Comparison of ENCODE assay signal across 31 cellular contexts in the genomic region with DNA sequence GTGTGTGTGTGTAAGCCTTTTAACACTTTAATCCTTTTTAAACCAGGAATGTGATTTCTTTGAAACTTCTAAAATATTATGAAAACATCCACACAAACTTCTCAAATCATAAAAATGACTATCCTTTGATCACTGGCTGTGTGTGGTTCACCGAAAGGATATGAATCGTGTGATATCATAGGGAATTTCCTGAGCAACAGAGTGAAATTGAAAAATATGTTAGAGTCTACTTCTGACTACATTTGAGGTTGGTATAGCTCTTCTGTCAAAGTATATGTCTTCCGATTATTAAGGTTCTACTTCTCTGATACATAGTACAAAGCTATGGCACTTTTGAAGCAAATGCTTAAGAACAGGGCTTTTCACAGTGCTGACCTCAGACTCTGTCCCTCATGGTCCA. TPM values are rescaled to one million over a fixed set of nuclear protein-coding genes. Genes with fewer than 3 reads are reported as not detected.
A peak's percentile ranks its signal among the peaks of the same experiment; 100 is the strongest.
DNase-seq lines count a peak whose midpoint lies in the region; ATAC-seq, FAIRE-seq and TF ChIP-seq lines count a peak whose summit lies in the region.
"Had no signal": no experiment of that assay in that cellular context is flagged by ENCODE, and none has a peak within 500 bp of the region (broad histone marks: within the 10 kb centered on the region; RNA-seq: fewer than 3 reads in every experiment).

No MANE protein-coding gene starts in this region.

- intact Hi-C loops in HepG2 (cut with micrococcal nuclease; ENCODE audit: unreplicated experiment), result no loop called here

- no peak for TF ChIP-seq RAD21 in HepG2 (CRISPR knock-in tag; IDR thresholded peaks at IDR 0.05)
- no peak for TF ChIP-seq RAD21 in SK-N-SH (IDR thresholded peaks at IDR 0.05; ENCODE audit: low read length)

- no peak for TF ChIP-seq EP300 in HepG2 (IDR thresholded peaks at IDR 0.05; ENCODE audit: low read depth in 2 of 2, low read length in 2 of 2)
- no peak for TF ChIP-seq EP300 in HepG2 (CRISPR knock-in tag; IDR thresholded peaks at IDR 0.05; ENCODE audit: borderline replicate concordance)
- no peak for TF ChIP-seq EP300 in SK-N-SH (IDR thresholded peaks at IDR 0.05; ENCODE audit: borderline replicate concordance in 1 of 2, low read depth in 1 of 2, low read length in 1 of 2)

- H3K27me3 ChIP-seq in HepG2 (ENCODE audit: control insufficient read depth in 1 of 2, insufficient read depth in 2 of 2, low read length in 2 of 2) (no peaks in the 10 kb centered on the region), GM23248 (replicated peaks; ENCODE audit: insufficient read depth) (no peaks in the 10 kb centered on the region), SK-N-SH (ENCODE audit: insufficient read depth) (no peaks in the 10 kb centered on the region)
- H3K27me3 ChIP-seq: adrenal gland; BLaER1 treated with 17β-estradiol and CSF1 and Interleukin-3, amounts not matched to agents 10 nM and 100 nM; body of pancreas; neural progenitor cell; Peyer's patch; testis had no signal

- FAIRE-seq in HepG2 (lab: Jason Lieb, UNC), result no peak
- FAIRE-seq: G401.6, small intestine had no signal

- ATAC-seq in GM18499 (IDR thresholded peaks at IDR 0.05; ENCODE audit: insufficient read depth, unreplicated experiment), result peak; percentile 64
- peak; percentile 59 for ATAC-seq in HG02798 (IDR thresholded peaks at IDR 0.05; ENCODE audit: poor library complexity, unreplicated experiment)
- ATAC-seq in HepG2, result no peak
- ATAC-seq in GM19467 (IDR thresholded peaks at IDR 0.05; ENCODE audit: unreplicated experiment), result no peak
- ATAC-seq: activated CD8-positive, alpha-beta T cell treated with anti-CD3 and anti-CD28 coated beads, Interleukin-2, amount 10 ng/mL, durations not matched to agents 7 days and 5 days; body of pancreas; esophagus mucosa; HCT116; left ventricle myocardium superior had no signal

- 74% methylated on average over 3 of the region's 3 CpGs for WGBS in HepG2 (ENCODE audit: low lambda C conversion rate)
- 94 to 95% methylated on average over 3 of the region's 3 CpGs for WGBS in GM23248 (ENCODE audit: low coverage in 1 of 2, low lambda C conversion rate in 2 of 2, missing lambda C conversion rate in 2 of 2), 2 experiments
- WGBS in SK-N-SH (ENCODE audit: low lambda C conversion rate), result 92% methylated on average over 3 of the region's 3 CpGs

- H4K20me1 ChIP-seq in HepG2 (ENCODE audit: insufficient read depth, low read length), result no peaks in the 10 kb centered on the region
- 0 out of 2 replicates have a peak, but pooled peaks cover 2% of the 10 kb centered on the region for H4K20me1 ChIP-seq in GM23248 (ENCODE audit: insufficient read depth)
- no peaks in the 10 kb centered on the region for H4K20me1 ChIP-seq in SK-N-SH (ENCODE audit: insufficient read depth)
- H4K20me1 ChIP-seq: BLaER1 treated with 17β-estradiol and CSF1 and Interleukin-3, amounts not matched to agents 10 nM and 100 nM had no signal

- H2AFZ ChIP-seq in HepG2 (ENCODE audit: low read length), result no peak overlapping the region
- no peak overlapping the region for H2AFZ ChIP-seq in GM23248
- H2AFZ ChIP-seq in SK-N-SH (ENCODE audit: low read depth), result no peak overlapping the region
- H2AFZ ChIP-seq: neural progenitor cell, parathyroid adenoma had no signal

- H3K27ac ChIP-seq in HepG2 (ENCODE audit: extremely low read length, insufficient read depth, low read length), result no peak overlapping the region
- H3K27ac ChIP-seq in GM23248, result no peak overlapping the region
- H3K27ac ChIP-seq in SK-N-SH (ENCODE audit: low read depth in 2 of 2, low read length in 1 of 2), result no peak overlapping the region
- H3K27ac ChIP-seq: adrenal gland; BLaER1 treated with 17β-estradiol and CSF1 and Interleukin-3, amounts not matched to agents 10 nM and 100 nM; body of pancreas; neural progenitor cell; parathyroid adenoma; Peyer's patch; testis had no signal

- BruUV-seq in HepG2 (replicated peaks; lab: Mats Ljungman, UMichigan), result no TSS peak

- CTCF ChIA-PET in HepG2 (lab: Yijun Ruan, JAX; ENCODE audit: low intra/inter-chr PET ratio, low total read pairs) (no interaction called here), SK-N-SH (lab: Yijun Ruan, JAX) (interaction anchor here (1.0 to 1.4 kb wide), 4 partner anchors 19 to 1583 kb away, joined by 3 to 4 read pairs (median 4); no protein-coding TSS in a partner anchor)

- H3K9me3 ChIP-seq in HepG2 (ENCODE audit: low read length), result no peaks in the 10 kb centered on the region
- no peaks in the 10 kb centered on the region for H3K9me3 ChIP-seq in GM23248 (ENCODE audit: low read depth)
- no peaks in the 10 kb centered on the region for H3K9me3 ChIP-seq in SK-N-SH
- H3K9me3 ChIP-seq: adrenal gland, body of pancreas, Peyer's patch, testis had no signal

- H3F3A ChIP-seq in GM23248 (ENCODE audit: insufficient read depth) (no peaks in the 10 kb centered on the region), SK-N-SH (replicated peaks; ENCODE audit: insufficient read depth) (no peaks in the 10 kb centered on the region)

- TF ChIP-seq POLR2A in HepG2 (IDR thresholded peaks at IDR 0.05; ENCODE audit: insufficient read depth in 1 of 2, low read depth in 2 of 2, low read length in 2 of 2), result no peak

- H3K36me3 ChIP-seq in HepG2 (replicated peaks in 1 of 2; ENCODE audit: control insufficient read depth in 1 of 2, insufficient read depth in 2 of 2, low read length in 2 of 2), result no peaks in the 10 kb centered on the region
- H3K36me3 ChIP-seq in GM23248 (ENCODE audit: low read depth), result no peaks in the 10 kb centered on the region
- H3K36me3 ChIP-seq in SK-N-SH (replicated peaks in 1 of 2; ENCODE audit: control insufficient read depth in 1 of 2, insufficient read depth in 2 of 2, low read length in 1 of 2), result no peaks in the 10 kb centered on the region
- H3K36me3 ChIP-seq: adrenal gland; BLaER1 treated with 17β-estradiol and CSF1 and Interleukin-3, amounts not matched to agents 10 nM and 100 nM; neural progenitor cell; Peyer's patch had no signal

- H3K9ac ChIP-seq in HepG2 (ENCODE audit: insufficient read depth, low read depth, low read length) (no peak overlapping the region), GM23248 (no peak overlapping the region), SK-N-SH (no peak overlapping the region)
- H3K9ac ChIP-seq: BLaER1 treated with 17β-estradiol and CSF1 and Interleukin-3, amounts not matched to agents 10 nM and 100 nM; neural progenitor cell; parathyroid adenoma had no signal

- H3K79me2 ChIP-seq in HepG2 (ENCODE audit: insufficient read depth, low read length) (no peaks in the 10 kb centered on the region), GM23248 (ENCODE audit: insufficient read depth) (no peaks in the 10 kb centered on the region), SK-N-SH (ENCODE audit: insufficient read depth) (no peaks in the 10 kb centered on the region)
- H3K79me2 ChIP-seq: parathyroid adenoma had no signal

- DNase-seq in GM12865 (ENCODE audit: low read depth), result peak; percentile 48
- peak; percentile 42 for DNase-seq in NCI-H226
- no peak for DNase-seq in HepG2 (ENCODE audit: low spot score)
- DNase-seq in GM23248, result no peak
- DNase-seq in SK-N-SH, result no peak
- DNase-seq: activated CD8-positive, alpha-beta T cell treated with anti-CD3 and anti-CD28 coated beads, Interleukin-2, amount 10 ng/mL, durations not matched to agents 7 days and 5 days; activated gamma-delta T cell; adrenal gland; body of pancreas; COR-L47; foreskin fibroblast; islet precursor cell; Karpas-422; left ventricle myocardium superior; NCI-H1436; NCI-H345; NCI-H748 treated with DMSO at 0.1 percent for 48 hours; Peyer's patch; SHP77 treated with DMSO at 0.1 percent for 48 hours; small intestine; stimulated activated naive CD4-positive, alpha-beta T cell treated with Interleukin-2 at 50 U/mL for 16 hours; testis had no signal

- in situ Hi-C loops in HepG2 (cut with HindIII; ENCODE audit: extremely low pct_ligation_motif_present, low pct_unique_long_range_greater_than_20kb), result no loop called here
- in situ Hi-C loops in GM23248 (cut with MboI), result loop anchor here (25.0 kb wide), 1 partner anchor 1601 kb away; no protein-coding TSS in a partner anchor

- TF ChIP-seq CTCF in GM12865 (IDR thresholded peaks at IDR 0.05; ENCODE audit: insufficient read depth, low read depth, low read length, missing control alignments) (no peak), HepG2 (CRISPR knock-in tag; IDR thresholded peaks at IDR 0.05) (no peak), SK-N-SH (IDR thresholded peaks at IDR 0.05) (no peak)

- H3K4me2 ChIP-seq in HepG2 (ENCODE audit: low read depth, low read length), result no peak overlapping the region
- H3K4me2 ChIP-seq in GM23248 (ENCODE audit: unreplicated experiment), result no peak overlapping the region
- no peak overlapping the region for H3K4me2 ChIP-seq in SK-N-SH
- H3K4me2 ChIP-seq: neural progenitor cell had no signal

- H3K4me3 ChIP-seq in GM12865 (ENCODE audit: low read depth, low read length) (no peak overlapping the region), HepG2 (replicated peaks in 1 of 3; ENCODE audit: insufficient read depth in 1 of 3, low read depth in 2 of 3, low read length in 3 of 3) (no peak overlapping the region), GM23248 (no peak overlapping the region), SK-N-SH (ENCODE audit: low read depth in 2 of 2, low read length in 1 of 2) (no peak overlapping the region)
- H3K4me3 ChIP-seq: adrenal gland; BLaER1 treated with 17β-estradiol and CSF1 and Interleukin-3, amounts not matched to agents 10 nM and 100 nM; body of pancreas; neural progenitor cell; Peyer's patch; testis had no signal

- H3K4me1 ChIP-seq in HepG2 (ENCODE audit: insufficient read depth, low read length) (peaks cover 6% of the 10 kb centered on the region), GM23248 (ENCODE audit: insufficient read depth) (no peaks in the 10 kb centered on the region; the same call in 1 of the 2 replicates), SK-N-SH (ENCODE audit: control insufficient read depth in 1 of 2, insufficient read depth in 2 of 2, low read depth in 1 of 2, low read length in 1 of 2) (no peaks in the 10 kb centered on the region)
- H3K4me1 ChIP-seq: adrenal gland, neural progenitor cell, parathyroid adenoma, Peyer's patch, testis had no signal

- H3K9me2 ChIP-seq in GM23248 (ENCODE audit: insufficient read depth), result no peaks in the 10 kb centered on the region
- H3K9me2 ChIP-seq in SK-N-SH, result no peaks in the 10 kb centered on the region; the same call in 1 of the 2 replicates

- POLR2A ChIA-PET in HepG2 (lab: Yijun Ruan, JAX) (no interaction called here), SK-N-SH (lab: Yijun Ruan, JAX) (no interaction called here)

RNA-seq across cellular contexts. Expression of gene RGMB, which starts 40.3 kb away (rescaled TPM):
- 2.3 and 3.8 TPM in 2 replicates for total RNA-seq in HepG2 (2016; rRNA removed; fragmentation: Illumina TruSeq; extraction: Trizol)
- total RNA-seq in HepG2 (2016; cell fraction: cytosol; rRNA removed; fragmentation: Illumina TruSeq; extraction: Trizol; ENCODE audit: low read depth), result 0.71 and 1.1 TPM in 2 replicates
- 2.2 and 3.7 TPM in 2 replicates for total RNA-seq in HepG2 (2016; cell fraction: insoluble cytoplasmic fraction; rRNA removed; fragmentation: Illumina TruSeq; extraction: Trizol)
- total RNA-seq in HepG2 (2016; cell fraction: membrane; rRNA removed; fragmentation: Illumina TruSeq; extraction: Trizol), result 2.7 and 3.1 TPM in 2 replicates
- 9.8 and 10.0 TPM in 2 replicates for total RNA-seq in HepG2 (2016; cell fraction: nucleus; rRNA removed; fragmentation: Illumina TruSeq; extraction: Trizol)
- 3.0 and 3.1 TPM in 2 replicates for polyA plus RNA-seq in HepG2 (2011; rRNA removed)
- polyA plus RNA-seq in HepG2 (2011; cell fraction: cytosol; rRNA removed), result 1.9 and 2.8 TPM in 2 replicates
- 6.0 and 6.6 TPM in 2 replicates for polyA plus RNA-seq in HepG2 (2011; cell fraction: nucleus; rRNA removed)
- polyA plus RNA-seq in HepG2 (2012), result 2.8 and 3.5 TPM in 2 replicates
- polyA plus RNA-seq in HepG2 (2016; cell fraction: cytosol; fragmentation: Illumina TruSeq; extraction: Trizol; ENCODE audit: low read depth), result 0.46 and 0.47 TPM in 2 replicates
- polyA plus RNA-seq in HepG2 (2016; cell fraction: insoluble cytoplasmic fraction; fragmentation: Illumina TruSeq; extraction: Trizol; ENCODE audit: low read depth), result 2.9 and 3.2 TPM in 2 replicates
- polyA plus RNA-seq in HepG2 (2016; cell fraction: membrane; fragmentation: Illumina TruSeq; extraction: Trizol; ENCODE audit: low read depth), result 1.5 and 1.8 TPM in 2 replicates
- polyA plus RNA-seq in HepG2 (2016; cell fraction: nucleus; fragmentation: Illumina TruSeq; extraction: Trizol; ENCODE audit: insufficient read depth, low read depth), result 6.7 TPM in 2 replicates
- polyA minus RNA-seq in HepG2 (2011; rRNA and poly(A)+ RNA removed; ENCODE audit: low replicate concordance), result 14.2 and 28.8 TPM in 2 replicates
- polyA minus RNA-seq in HepG2 (2011; cell fraction: cytosol; rRNA and poly(A)+ RNA removed), result 3.5 and 4.2 TPM in 2 replicates
- polyA minus RNA-seq in HepG2 (2011; cell fraction: nucleus; rRNA and poly(A)+ RNA removed), result 15.4 and 15.5 TPM in 2 replicates
- 195 and 201 TPM in 2 replicates for total RNA-seq in GM23248 (2014; rRNA removed; shearing (Covaris generic))
- 145 and 150 TPM in 2 replicates for polyA plus RNA-seq in GM23248 (2016; fragmentation: Nextera tagmentation; extraction: Ambion mirVana)
- polyA plus RNA-seq in SK-N-SH (2012; rRNA removed), result 72.6 and 86.7 TPM in 2 replicates
- polyA plus RNA-seq in SK-N-SH (2012; cell fraction: cytosol; rRNA removed), result 71.7 and 77.5 TPM in 2 replicates
- 242 and 373 TPM in 2 replicates for polyA plus RNA-seq in SK-N-SH (2012; cell fraction: nucleus; rRNA removed)

Comparison
In these comparisons a context has a peak if more than half of its experiments do, and no peak if none do; other contexts are left out.
1. DNase-seq: peak in GM12865 (single experiment) and NCI-H226 (single experiment); none in HepG2 (single experiment), GM23248 (single experiment) and SK-N-SH (single experiment).
2. ATAC-seq: peak in GM18499 (single experiment) and HG02798 (single experiment); none in HepG2 (single experiment) and GM19467 (single experiment).
3. RNA of gene RGMB, which starts 40.3 kb away (polyA plus RNA-seq): 145 to 150 TPM in GM23248 and 71.7 to 373 TPM in SK-N-SH; 0.46 to 6.7 TPM in HepG2; every median in the first group is over 4 times any median in the second.